In genomic region chr6:1395941-1396908, GRCh38 we compare ENCODE assay signal across 14 cellular contexts. TPM values are rescaled to one million over a fixed set of nuclear protein-coding genes. Genes with fewer than 3 reads are reported as not detected.
DNase-seq lines count a peak whose midpoint lies in the region; FAIRE-seq and TF ChIP-seq lines count a peak whose summit lies in the region.
"Had no signal": no experiment of that assay in that cellular context is flagged by ENCODE, and none has a peak within 500 bp of the region (broad histone marks: within the 10 kb centered on the region; RNA-seq: fewer than 3 reads in every experiment).

No MANE protein-coding gene starts in this region.

- no peak overlapping the region for H3K4me3 ChIP-seq in H7 (ENCODE audit: insufficient read depth, low read depth, low read length)
- peak overlapping the region in 1 of 4 donors; percentile 61 for H3K4me3 ChIP-seq in Peyer's patch
- peak overlapping the region; percentile 10 to 100 for H3K4me3 ChIP-seq in foreskin fibroblast (ENCODE audit: low read depth in 1 of 2, low read length in 2 of 2)
- H3K4me3 ChIP-seq in testis: no peak overlapping the region
- H3K4me3 ChIP-seq: body of pancreas had no signal

- no peaks in the 10 kb centered on the region for H3K9me3 ChIP-seq in Peyer's patch
- no peaks in the 10 kb centered on the region for H3K9me3 ChIP-seq in testis
- H3K9me3 ChIP-seq: body of pancreas, Caco-2 had no signal

- H3K27me3 ChIP-seq in H7 (ENCODE audit: control insufficient read depth, insufficient read depth, low read length): peaks cover 85% of the 10 kb centered on the region
- H3K27me3 ChIP-seq in Peyer's patch: peaks cover 0 to 18% of the 10 kb centered on the region in 2 donors
- no peaks in the 10 kb centered on the region for H3K27me3 ChIP-seq in testis

- no peaks in the 10 kb centered on the region for H3K4me1 ChIP-seq in Peyer's patch
- peaks cover 6% of the 10 kb centered on the region for H3K4me1 ChIP-seq in testis
- H3K4me1 ChIP-seq: Caco-2 had no signal

- H3K27ac ChIP-seq in Peyer's patch (peak overlapping the region; percentile 27 to 90 (median 57)), testis (no peak overlapping the region)
- H3K27ac ChIP-seq: body of pancreas had no signal

- 59 to 68% methylated on average over 12 to 15 of the region's 15 CpGs for WGBS in testis, 2 donors

- DNase-seq in H7: peak; percentile 50
- no peak for DNase-seq in Peyer's patch
- DNase-seq in foreskin fibroblast: peak in 1 of 2 donors; percentile 45
- peak; percentile 25 for DNase-seq in retina
- DNase-seq in NCI-H446 (lab: John Stamatoyannopoulos, UW): no peak
- DNase-seq in AG08396 (ENCODE audit: low spot score): no peak
- no peak for DNase-seq in testis
- DNase-seq in frontal cortex (ENCODE audit: low spot score in 2 of 2): no peak
- DNase-seq: SIG-M5 had no signal

- no peak for TF ChIP-seq CTCF in Peyer's patch (IDR thresholded peaks at IDR 0.05)
- TF ChIP-seq CTCF in foreskin fibroblast (IDR thresholded peaks at IDR 0.05; ENCODE audit: low read depth, low read length): no peak
- no peak for TF ChIP-seq CTCF in testis (IDR thresholded peaks at IDR 0.05)

- H3K36me3 ChIP-seq in H7 (replicated peaks; ENCODE audit: control insufficient read depth, insufficient read depth, low read length) (no peaks in the 10 kb centered on the region), Peyer's patch (no peaks in the 10 kb centered on the region), testis (ENCODE audit: low read depth, missing control alignments) (no peaks in the 10 kb centered on the region)

- TF ChIP-seq POLR2A in Peyer's patch (IDR thresholded peaks at IDR 0.05) (no peak), testis (IDR thresholded peaks at IDR 0.05) (no peak)

- no peak for FAIRE-seq in frontal cortex (lab: Jason Lieb, UNC)

- intact Hi-C loops in testis (cut with DNase I; ENCODE audit: low total_unique reads): no loop called here

RNA-seq across cellular contexts. Expression of gene FOXF2, which starts 6.8 kb away (rescaled TPM):
- 0.52 and 0.89 TPM in 2 replicates for total RNA-seq in H7 (2014; rRNA removed; shearing (Covaris generic))
- total RNA-seq in Peyer's patch (10 to 100 TPM in 1 of 4 donors, 1 to 10 TPM in 3; 4.0 to 14.0 (median 8.0) TPM), testis (1 to 10 TPM; 3.3 to 4.7 TPM), frontal cortex (1.2 TPM)
- polyA plus RNA-seq in testis (ENCODE audit: insufficient read depth, low read depth, low replicate concordance): 1.2 TPM
- total RNA-seq: activated CD4-positive, alpha-beta T cell treated with anti-CD3 and anti-CD28 coated beads for 36 hours; dermis microvascular lymphatic vessel endothelial cell; myocyte had no signal

Comparison
In these comparisons a context has a peak if more than half of its experiments do, and no peak if none do; other contexts are left out.
1. DNase-seq: peak in H7 (single experiment) and retina (single experiment); none in Peyer's patch (0 of 3), NCI-H446 (0 of 2), AG08396 (single experiment), testis (single experiment) and frontal cortex (0 of 2).
2. H3K4me3 ChIP-seq: peak in foreskin fibroblast (2 of 2); none in H7 (single experiment) and testis (0 of 2).
3. H3K27ac ChIP-seq: peak in Peyer's patch (4 of 4); none in testis (0 of 2).